29 cellular contexts compared by ENCODE assay signal in the genomic region with DNA sequence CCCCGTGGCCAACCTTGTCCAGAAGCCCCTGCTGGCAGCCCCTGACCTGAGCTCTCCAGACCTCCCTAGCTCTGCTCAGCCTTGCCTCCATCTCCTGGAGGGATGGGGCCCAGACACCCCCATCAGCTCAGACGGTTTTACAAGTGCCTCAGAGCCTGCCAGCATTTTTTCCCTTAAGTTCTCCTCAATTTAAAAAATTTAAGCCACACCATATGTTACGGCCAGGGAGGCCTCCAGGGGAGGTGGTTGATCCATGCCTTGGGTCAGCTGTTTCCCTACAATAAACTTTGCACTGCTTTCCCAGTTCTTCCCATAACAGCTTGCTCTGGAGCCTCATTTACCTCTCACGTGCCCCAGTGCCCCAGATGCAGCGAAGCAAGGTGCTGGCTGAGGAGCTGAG.
DNase-seq lines count a peak whose midpoint lies in the region; ATAC-seq and TF ChIP-seq lines count a peak whose summit lies in the region.
"Had no signal": no experiment of that assay in that cellular context is flagged by ENCODE, and none has a peak within 500 bp of the region (broad histone marks: within the 10 kb centered on the region; RNA-seq: fewer than 3 reads in every experiment).

No MANE protein-coding gene starts in this region.

- CTCF ChIA-PET in HEK293 (lab: Yijun Ruan, JAX), result no interaction called here

- H3K4me1 Mint-ChIP-seq in endothelial cell (ENCODE audit: unreplicated experiment), result peaks cover 65% of the 10 kb centered on the region
- H3K4me1 Mint-ChIP-seq in memory B cell, result peaks cover 30% of the 10 kb centered on the region
- H3K4me1 Mint-ChIP-seq: GM23338 had no signal

- H3K4me3 Mint-ChIP-seq in endothelial cell (ENCODE audit: unreplicated experiment), result no peak overlapping the region
- no peak overlapping the region for H3K4me3 Mint-ChIP-seq in memory B cell
- H3K4me3 Mint-ChIP-seq: GM23338, HFFc6, IgD-negative memory B cell had no signal

- peaks cover 51% of the 10 kb centered on the region for H3K36me3 Mint-ChIP-seq in endothelial cell (ENCODE audit: low read depth, unreplicated experiment)
- H3K36me3 Mint-ChIP-seq in memory B cell, result peaks cover 10% of the 10 kb centered on the region

- H3K27ac ChIP-seq in HEK293 (ENCODE audit: extremely low read depth, low read depth, low read length) (no peak overlapping the region), stomach (peak overlapping the region in 3 of 5 donors; percentile 7 to 67 (median 21))
- H3K27ac ChIP-seq: cardiac muscle cell, colonic mucosa, psoas muscle, VCaP had no signal

- no peak for TF ChIP-seq POLR2A in stomach (IDR thresholded peaks at IDR 0.05)

- no peak overlapping the region for H3K4me3 ChIP-seq in HEK293 (ENCODE audit: low read depth, low read length)
- H3K4me3 ChIP-seq in stomach, result no peak overlapping the region
- H3K4me3 ChIP-seq: cardiac muscle cell, colonic mucosa, GM23338, Peyer's patch, psoas muscle, upper lobe of left lung had no signal

- no peak for DNase-seq in endothelial cell (ENCODE audit: low spot score)
- DNase-seq in memory B cell (ENCODE audit: low spot score in 2 of 2), result no peak
- DNase-seq in stomach, result no peak
- DNase-seq in pons (ENCODE audit: low spot score), result no peak
- no peak for DNase-seq in NCI-H446 (lab: John Stamatoyannopoulos, UW)
- DNase-seq: activated CD4-positive, alpha-beta T cell treated with anti-CD3 and anti-CD28 coated beads for 4 hours; activated CD8-positive, alpha-beta memory T cell treated with anti-CD3 and anti-CD28 coated beads for 24 hours; activated effector memory CD4-positive, alpha-beta T cell treated with anti-CD3 and anti-CD28 coated beads, Interleukin-2, amount 50 U/mL, for 16 hours; activated T-cell treated with anti-CD3 and anti-CD28 coated beads for 4 hours; colonic mucosa; DND-41; effector memory CD4-positive, alpha-beta T cell; HFFc6; mesendoderm; NCI-H146; NCI-H82; Peyer's patch; stimulated activated CD4-positive, alpha-beta T cell treated with anti-CD3 and anti-CD28 coated beads, Interleukin-12 subunit alpha, Interleukin-12 subunit beta, amount 100 ng/mL, for 4 hours; stimulated activated CD4-positive, alpha-beta T cell treated with anti-CD3 and anti-CD28 coated beads, Interleukin-2, amount 100 ng/mL, for 48 hours; T1000; upper lobe of left lung had no signal

- intact Hi-C loops in stomach (cut with DNase I; ENCODE audit: low total_unique reads), result no loop called here

- H3K36me3 ChIP-seq in HEK293 (ENCODE audit: control insufficient read depth in 2 of 2, insufficient read depth in 1 of 2, low read length in 2 of 2) (no peaks in the 10 kb centered on the region), stomach (peaks cover 6 to 37% (median 37%) of the 10 kb centered on the region in 4 donors)
- H3K36me3 ChIP-seq: cardiac muscle cell, colonic mucosa, Peyer's patch had no signal

- H3K27me3 Mint-ChIP-seq in endothelial cell (ENCODE audit: unreplicated experiment), result peaks cover 58% of the 10 kb centered on the region
- H3K27me3 Mint-ChIP-seq in memory B cell, result no peaks in the 10 kb centered on the region
- H3K27me3 Mint-ChIP-seq: IgD-negative memory B cell had no signal

- TF ChIP-seq CTCF in HEK293 (tag by site-specific recombination; IDR thresholded peaks at IDR 0.05) (no peak), endothelial cell (IDR thresholded peaks at IDR 0.05; ENCODE audit: unreplicated experiment) (no peak), stomach (IDR thresholded peaks at IDR 0.05) (no peak)

- H3K4me1 ChIP-seq in HEK293 (ENCODE audit: control insufficient read depth, insufficient read depth, low read length), result no peaks in the 10 kb centered on the region
- peaks cover 0 to 36% (median 13%) of the 10 kb centered on the region in 4 donors for H3K4me1 ChIP-seq in stomach

- H3K9me3 ChIP-seq in HEK293 (ENCODE audit: control insufficient read depth, insufficient read depth, low read depth, low read length) (no peaks in the 10 kb centered on the region), stomach (no peaks in the 10 kb centered on the region)
- H3K9me3 ChIP-seq: colonic mucosa, Peyer's patch, psoas muscle, upper lobe of left lung had no signal

- no peak for ATAC-seq in memory B cell (ENCODE audit: low read depth)
- ATAC-seq in HG02852 (IDR thresholded peaks at IDR 0.05; ENCODE audit: unreplicated experiment), result no peak
- ATAC-seq: GM23338, psoas muscle, sciatic nerve had no signal

- H3K27me3 ChIP-seq in stomach, result no peaks in the 10 kb centered on the region
- H3K27me3 ChIP-seq: cardiac muscle cell, colonic mucosa, Peyer's patch, upper lobe of left lung had no signal

- H3K9me3 Mint-ChIP-seq in endothelial cell (ENCODE audit: unreplicated experiment) (no peaks in the 10 kb centered on the region), memory B cell (no peaks in the 10 kb centered on the region)
- H3K9me3 Mint-ChIP-seq: GM23338, HFFc6, IgD-negative memory B cell had no signal

- H3K27ac Mint-ChIP-seq in endothelial cell (ENCODE audit: unreplicated experiment), result peak overlapping the region; percentile 48
- H3K27ac Mint-ChIP-seq in memory B cell, result peak overlapping the region; percentile 76
- H3K27ac Mint-ChIP-seq: GM23338, HFFc6 had no signal

- POLR2A ChIA-PET in HEK293 (lab: Yijun Ruan, JAX), result no interaction called here

- TF ChIP-seq EP300 in stomach (IDR thresholded peaks at IDR 0.05), result no peak

- WGBS in stomach, 5 donors, result 65 to 78% (median 74%) methylated on average over 4 to 5 of the region's 5 CpGs

TF ChIP-seq in HEK293, 187 proteins besides CTCF, POLR2A, EP300 and RAD21:
- TF ChIP-seq, protein P1, sequence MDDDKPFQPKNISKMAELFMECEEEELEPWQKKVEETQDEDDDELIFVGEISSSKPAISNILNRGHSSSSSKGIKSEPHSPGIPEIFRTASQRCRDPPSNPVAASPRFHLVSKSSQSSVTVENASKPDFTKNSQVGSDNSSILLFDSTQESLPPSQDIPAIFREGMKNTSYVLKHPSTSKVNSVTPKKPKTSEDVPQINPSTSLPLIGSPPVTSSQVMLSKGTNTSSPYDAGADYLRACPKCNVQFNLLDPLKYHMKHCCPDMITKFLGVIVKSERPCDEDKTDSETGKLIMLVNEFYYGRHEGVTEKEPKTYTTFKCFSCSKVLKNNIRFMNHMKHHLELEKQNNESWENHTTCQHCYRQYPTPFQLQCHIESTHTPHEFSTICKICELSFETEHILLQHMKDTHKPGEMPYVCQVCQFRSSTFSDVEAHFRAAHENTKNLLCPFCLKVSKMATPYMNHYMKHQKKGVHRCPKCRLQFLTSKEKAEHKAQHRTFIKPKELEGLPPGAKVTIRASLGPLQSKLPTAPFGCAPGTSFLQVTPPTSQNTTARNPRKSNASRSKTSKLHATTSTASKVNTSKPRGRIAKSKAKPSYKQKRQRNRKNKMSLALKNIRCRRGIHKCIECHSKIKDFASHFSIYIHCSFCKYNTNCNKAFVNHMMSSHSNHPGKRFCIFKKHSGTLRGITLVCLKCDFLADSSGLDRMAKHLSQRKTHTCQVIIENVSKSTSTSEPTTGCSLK (tag by site-specific recombination; IDR thresholded peaks at IDR 0.05), result no peak
- no peak for TF ChIP-seq ZNF214 (tag by site-specific recombination; IDR thresholded peaks at IDR 0.05; ENCODE audit: borderline replicate concordance)
- TF ChIP-seq HOXC10 (CRISPR knock-in tag; IDR thresholded peaks at IDR 0.05), result no peak
- TF ChIP-seq ZNF747 (tag by site-specific recombination; IDR thresholded peaks at IDR 0.05), result no peak
- no peak for TF ChIP-seq HIC1 (tag by site-specific recombination; IDR thresholded peaks at IDR 0.05)
- peak; percentile 30; the same call in 1 of the 2 replicates for TF ChIP-seq GLIS1 (tag by site-specific recombination; IDR thresholded peaks at IDR 0.05)
TF ChIP-seq in HEK293: peak in this region for 1.
